In genomic region chr7:35037211-35037525, GRCh38 we compare ENCODE assay signal across 8 cellular contexts. TPM values are rescaled to one million over a fixed set of nuclear protein-coding genes. Genes with fewer than 3 reads are reported as not detected.
A peak's percentile ranks its signal among the peaks of the same experiment; 100 is the strongest.
DNase-seq lines count a peak whose midpoint lies in the region; ATAC-seq, FAIRE-seq and TF ChIP-seq lines count a peak whose summit lies in the region.

Gene DPY19L1, minus strand, starts transcription at chr7:35037485. Its CDS starts 91 bp downstream, at chr7:35037394.

- no peaks in the 10 kb centered on the region for H3K9me3 Mint-ChIP-seq in mesothelial cell of epicardium

- peak within 1 kb of the TSS; percentile 95 for H3K27ac Mint-ChIP-seq in mesothelial cell of epicardium

- DNase-seq in mesothelial cell of epicardium (ENCODE audit: low spot score in 2 of 2, unreplicated experiment in 2 of 2): no peak
- no peak for DNase-seq in urothelium cell line (ENCODE audit: low spot score)
- no peak for DNase-seq in NCI-H82 (lab: John Stamatoyannopoulos, UW)
- no peak for DNase-seq in stimulated activated CD4-positive, alpha-beta T cell treated with anti-CD3 and anti-CD28 coated beads, Interleukin-1b, Interleukin-23, amount 100 ng/mL, for 48 hours
- DNase-seq in stimulated activated CD4-positive, alpha-beta T cell treated with anti-CD3 and anti-CD28 coated beads, Interleukin-4, amount 100 ng/mL, for 1 hour: no peak

- no peaks in the 10 kb centered on the region for H3K9me3 ChIP-seq in HUES6 (ENCODE audit: control insufficient read depth, insufficient read depth, low read depth, low read length)

- H3K36me3 ChIP-seq in HUES6 (ENCODE audit: control insufficient read depth, insufficient read depth, low read length): no peaks in the 10 kb centered on the region

- peaks cover 19% of the 10 kb centered on the region; the same call in 1 of the 2 replicates for H3K4me1 ChIP-seq in HUES6 (ENCODE audit: control insufficient read depth, insufficient read depth, low read length)

- H3K36me3 Mint-ChIP-seq in mesothelial cell of epicardium: no peaks in the 10 kb centered on the region

- peak within 1 kb of the TSS; percentile 82 for H3K9ac ChIP-seq in HUES6 (ENCODE audit: low read length)

- peak within 1 kb of the TSS; percentile 98 for H3K4me3 Mint-ChIP-seq in mesothelial cell of epicardium

- H3K27ac ChIP-seq in HUES6 (ENCODE audit: low read depth, low read length) (peak within 1 kb of the TSS; percentile 64; the same call in 1 of the 2 replicates), cingulate gyrus (ENCODE audit: low read depth, low read length) (peak within 1 kb of the TSS; percentile 93)

- peak; percentile 22 for ATAC-seq in GM19372 (IDR thresholded peaks at IDR 0.05; ENCODE audit: low read depth, unreplicated experiment)

- no peaks in the 10 kb centered on the region for H3K27me3 ChIP-seq in HUES6 (ENCODE audit: control insufficient read depth, insufficient read depth, low read length)

- FAIRE-seq in urothelium cell line (lab: Jason Lieb, UNC): peak; percentile 9

- peaks cover 21% of the 10 kb centered on the region for H3K4me1 Mint-ChIP-seq in mesothelial cell of epicardium

- TF ChIP-seq CTCF in mesothelial cell of epicardium (IDR thresholded peaks at IDR 0.05; ENCODE audit: unreplicated experiment): no peak

- peak within 1 kb of the TSS; percentile 76 for H3K4me3 ChIP-seq in HUES6 (ENCODE audit: low read depth, low read length)

- H3K27me3 Mint-ChIP-seq in mesothelial cell of epicardium (ENCODE audit: low read depth): peaks cover 6% of the 10 kb centered on the region

RNA-seq across cellular contexts. Expression of gene DPY19L1, which starts in this region (rescaled TPM):
- total RNA-seq in mesothelial cell of epicardium: 12.3 to 21.8 TPM (median 19.7 TPM) in 3 replicates
